In genomic region chr1:28088168-28088961, GRCh38 we compare ENCODE assay signal across 8 cellular contexts. TPM values are rescaled to one million over a fixed set of nuclear protein-coding genes. Genes with fewer than 3 reads are reported as not detected.
DNase-seq lines count a peak whose midpoint lies in the region; ATAC-seq and TF ChIP-seq lines count a peak whose summit lies in the region.

TSS of gene EYA3 (minus strand) at chr1:28088610. CDS start at chr1:28058026, 30,584 bp downstream.

- no peaks in the 10 kb centered on the region for H3K9me3 ChIP-seq in spleen

- H3K27ac ChIP-seq in spleen = peak within 1 kb of the TSS; percentile 69 to 95 (median 92)

- peak; percentile 91 for ATAC-seq in GM19023 (IDR thresholded peaks at IDR 0.05; ENCODE audit: unreplicated experiment)
- ATAC-seq in HG03280 (IDR thresholded peaks at IDR 0.05; ENCODE audit: unreplicated experiment) = peak; percentile 85

- no peaks in the 10 kb centered on the region for H3K27me3 ChIP-seq in spleen (replicated peaks in 1 of 7)

- 0 to 1% (median 0%) methylated on average over 33 to 44 of the region's 44 CpGs for WGBS in spleen, 5 donors

- DNase-seq in AG08396 (ENCODE audit: low spot score) (peak; percentile 98), NCI-H345 treated with DMSO at 0.1 percent for 48 hours (lab: John Stamatoyannopoulos, UW; ENCODE audit: unreplicated experiment) (peak; percentile 92), inferior parietal cortex (ENCODE audit: extremely low spot score) (peak; percentile 98), spleen (peak; percentile 99)
- peak; percentile 95 to 97 (median 96) for DNase-seq in activated CD4-positive, CD25-positive, alpha-beta regulatory T cell (lab: John Stamatoyannopoulos, UW)
- DNase-seq in central memory CD4-positive, alpha-beta T cell = peak; percentile 99

- TF ChIP-seq CTCF in spleen (IDR thresholded peaks at IDR 0.05 in 8 of 11, conservative IDR thresholded peaks at IDR 0.05 in 3 of 11) = peak in 4 of 11 experiments; percentile 32 to 55 (median 40)

- no peaks in the 10 kb centered on the region for H3K36me3 ChIP-seq in spleen

- intact Hi-C loops in spleen (cut with DNase I; ENCODE audit: low total_unique reads) = loop anchor here (2.0 kb wide), 1 partner anchor 120 kb away; no protein-coding TSS in a partner anchor

- peaks cover 7 to 66% (median 46%) of the 10 kb centered on the region in 6 donors for H3K4me1 ChIP-seq in spleen

- no peak for TF ChIP-seq POLR2A in spleen (IDR thresholded peaks at IDR 0.05)

- H3K4me3 ChIP-seq in spleen = peak within 1 kb of the TSS; percentile 69 to 83 (median 78)

RNA-seq across cellular contexts. Expression of gene EYA3, which starts in this region (rescaled TPM):
- total RNA-seq in spleen = 10 to 100 TPM; 16.5 to 26.4 (median 21.8) TPM
- 1 to 10 TPM; 3.5 to 5.4 (median 3.6) TPM for polyA plus RNA-seq in spleen

Comparison
In these comparisons a context has a peak if more than half of its experiments do, and no peak if none do; other contexts are left out.
1. Peak in every context shown above with its lines: DNase-seq, ATAC-seq, H3K4me3 ChIP-seq and H3K27ac ChIP-seq.